ENCODE assay signal across 9 cellular contexts in genomic region chr17:50511058-50511457, GRCh38. TPM values are rescaled to one million over a fixed set of nuclear protein-coding genes. Genes with fewer than 3 reads are reported as not detected.
A peak's percentile ranks its signal among the peaks of the same experiment; 100 is the strongest.
DNase-seq lines count a peak whose midpoint lies in the region; ATAC-seq and TF ChIP-seq lines count a peak whose summit lies in the region.
"Had no signal": no experiment of that assay in that cellular context is flagged by ENCODE, and none has a peak within 500 bp of the region (broad histone marks: within the 10 kb centered on the region; RNA-seq: fewer than 3 reads in every experiment).

No MANE protein-coding gene starts in this region.

- CTCF ChIA-PET in Calu3 (lab: Charles Lee), result interaction anchor here (1.4 kb wide), 1 partner anchor 10 kb away, joined by 4 read pairs; no protein-coding TSS in a partner anchor

- intact Hi-C loops in Calu3 (cut with micrococcal nuclease; ENCODE audit: unreplicated experiment), result no loop called here

- H3K36me3 Mint-ChIP-seq in Calu3 (ENCODE audit: insufficient read depth, unreplicated experiment), result peaks cover 9% of the 10 kb centered on the region

- no peak for TF ChIP-seq CTCF in Calu3 (IDR thresholded peaks at IDR 0.05; ENCODE audit: unreplicated experiment)

- H3K4me1 Mint-ChIP-seq in Calu3 (ENCODE audit: low read depth, unreplicated experiment), result peaks cover 28% of the 10 kb centered on the region

- peak; percentile 48 for DNase-seq in Calu3
- peak; percentile 61 for DNase-seq in central memory CD4-positive, alpha-beta T cell
- peak; percentile 60 for DNase-seq in stimulated activated naive CD4-positive, alpha-beta T cell treated with Interleukin-2 at 50 U/mL for 16 hours (lab: John Stamatoyannopoulos, UW)
- no peak for DNase-seq in LoVo (ENCODE audit: low spot score)
- no peak for DNase-seq in NCI-H2029 (lab: John Stamatoyannopoulos, UW)
- no peak for DNase-seq in UCSD-AML1 (lab: John Stamatoyannopoulos, UW; ENCODE audit: unreplicated experiment)

- H3K27me3 Mint-ChIP-seq in Calu3 (ENCODE audit: unreplicated experiment), result no peaks in the 10 kb centered on the region

- no peaks in the 10 kb centered on the region for H3K9me3 Mint-ChIP-seq in Calu3 (ENCODE audit: low read depth, unreplicated experiment)

- H3K27ac Mint-ChIP-seq in Calu3 (ENCODE audit: unreplicated experiment), result peak overlapping the region; percentile 32

- ATAC-seq in GM21390 (IDR thresholded peaks at IDR 0.05; ENCODE audit: unreplicated experiment), result peak; percentile 84
- peak; percentile 81 for ATAC-seq in HG03565 (IDR thresholded peaks at IDR 0.05; ENCODE audit: unreplicated experiment)

- no TSS peak for BruUV-seq in Calu3 (replicated peaks; lab: Mats Ljungman, UMichigan)

- no peak overlapping the region for H3K4me3 Mint-ChIP-seq in Calu3 (ENCODE audit: low read depth, unreplicated experiment)

RNA-seq across cellular contexts. Expression of gene MYCBPAP, which starts 2.8 kb away (rescaled TPM):
- total RNA-seq in Calu3 (2022), result 0.52 and 1.0 TPM in 2 replicates

RNA-seq across cellular contexts. Expression of gene EPN3, which starts 21.5 kb away (rescaled TPM):
- total RNA-seq in Calu3 (2022), result 41.9 and 45.1 TPM in 2 replicates
- total RNA-seq: skeletal muscle tissue had no signal

RNA-seq across cellular contexts. Expression of gene RSAD1, which starts 32.4 kb away (rescaled TPM):
- 42.6 and 51.1 TPM in 2 replicates for total RNA-seq in Calu3 (2022)

RNA-seq across cellular contexts. Expression of gene SPATA20, which starts 35.9 kb away (rescaled TPM):
- total RNA-seq in Calu3 (2022), result 33.2 and 47.8 TPM in 2 replicates

RNA-seq across cellular contexts. Expression of gene CHAD, which starts 42.4 kb away (rescaled TPM):
- total RNA-seq in Calu3 (2022), result not detected in 2 replicates

Comparison
In these comparisons a context has a peak if more than half of its experiments do, and no peak if none do; other contexts are left out.
1. DNase-seq: peak in Calu3 (single experiment), central memory CD4-positive, alpha-beta T cell (single experiment) and stimulated activated naive CD4-positive, alpha-beta T cell treated with Interleukin-2 at 50 U/mL for 16 hours (single experiment); none in LoVo (single experiment), NCI-H2029 (single experiment) and UCSD-AML1 (single experiment).